In genomic region chr2:54109848-54110247, GRCh38 we compare ENCODE assay signal across 7 cellular contexts.
"Had no signal": no experiment of that assay in that cellular context is flagged by ENCODE, and none has a peak within 500 bp of the region (broad histone marks: within the 10 kb centered on the region; RNA-seq: fewer than 3 reads in every experiment).

No MANE protein-coding gene starts in this region.

- H3K4me3 ChIP-seq: GM12878 had no signal

- ATAC-seq: GM12878 had no signal

- DNase-seq: GDM1, GF-D8 had no signal

- FAIRE-seq: GM12878, GM12891, GM12892, GM18507, GM19239 had no signal
